ENCODE assay signal across 9 cellular contexts in genomic region chr6:129501401-129502051, GRCh38.
DNase-seq lines count a peak whose midpoint lies in the region; ATAC-seq and TF ChIP-seq lines count a peak whose summit lies in the region.
"Had no signal": no experiment of that assay in that cellular context is flagged by ENCODE, and none has a peak within 500 bp of the region (broad histone marks: within the 10 kb centered on the region; RNA-seq: fewer than 3 reads in every experiment).

No MANE protein-coding gene starts in this region.

- ATAC-seq in activated T-cell treated with anti-CD3 and anti-CD28 coated beads, Interleukin-2, amount 50 U/mL, for 72 hours (replicated peaks in 1 of 2), result peak; percentile 27 to 28
- ATAC-seq in left cardiac atrium (peak; percentile 58 to 91), gastrocnemius medialis (peak; percentile 86 to 90), GM21717 (IDR thresholded peaks at IDR 0.05; ENCODE audit: unreplicated experiment) (no peak), GM19463 (IDR thresholded peaks at IDR 0.05; ENCODE audit: unreplicated experiment) (no peak)

- in situ Hi-C loops in KBM-7 (cut with MboI; ENCODE audit: low pct_unique_long_range_greater_than_20kb, low sequenced_read_pairs), result no loop called here
- in situ Hi-C loops in gastrocnemius medialis (cut with MboI; ENCODE audit: low sequenced_read_pairs in 4 of 4), result loop anchor here in 3 of 4 donors (5.0 to 10.0 kb wide), 3 partner anchors 66 to 73 kb away; no protein-coding TSS in a partner anchor

- H3K27ac Mint-ChIP-seq in activated T-cell treated with anti-CD3 and anti-CD28 coated beads, Interleukin-2, amount 50 U/mL, for 72 hours, result no peak overlapping the region

- H3K27me3 ChIP-seq in gastrocnemius medialis, result no peaks in the 10 kb centered on the region
- H3K27me3 ChIP-seq: Peyer's patch had no signal

- no peaks in the 10 kb centered on the region for H3K9me3 Mint-ChIP-seq in activated T-cell treated with anti-CD3 and anti-CD28 coated beads, Interleukin-2, amount 50 U/mL, for 72 hours

- peaks cover 41 to 54% of the 10 kb centered on the region in 2 donors for H3K4me1 ChIP-seq in gastrocnemius medialis
- H3K4me1 ChIP-seq: Peyer's patch had no signal

- H3K9me3 ChIP-seq in gastrocnemius medialis, result no peaks in the 10 kb centered on the region
- H3K9me3 ChIP-seq: Peyer's patch had no signal

- peak; percentile 66 for DNase-seq in DMS 273 (lab: John Stamatoyannopoulos, UW; ENCODE audit: unreplicated experiment)
- DNase-seq in KBM-7, result peak; percentile 45
- no peak for DNase-seq in activated T-cell treated with anti-CD3 and anti-CD28 coated beads, Interleukin-2, amount 50 U/mL, for 72 hours
- peak; percentile 48 for DNase-seq in left cardiac atrium
- DNase-seq in gastrocnemius medialis, result peak; percentile 62 to 71
- no peak for DNase-seq in NCI-H1436 treated with DMSO at 0.1 percent for 48 hours (lab: John Stamatoyannopoulos, UW)

- H3K27ac ChIP-seq in gastrocnemius medialis, result peak overlapping the region; percentile 70 to 86 (median 74)
- H3K27ac ChIP-seq: Peyer's patch had no signal

- H3K36me3 Mint-ChIP-seq in activated T-cell treated with anti-CD3 and anti-CD28 coated beads, Interleukin-2, amount 50 U/mL, for 72 hours (ENCODE audit: insufficient read depth in 2 of 2), result no peaks in the 10 kb centered on the region

- no peak for TF ChIP-seq POLR2A in gastrocnemius medialis (IDR thresholded peaks at IDR 0.05)

- peak overlapping the region in 1 of 4 donors; percentile 11 for H3K4me3 ChIP-seq in gastrocnemius medialis
- H3K4me3 ChIP-seq: Peyer's patch had no signal

- peaks cover 52% of the 10 kb centered on the region for H3K4me1 Mint-ChIP-seq in activated T-cell treated with anti-CD3 and anti-CD28 coated beads, Interleukin-2, amount 50 U/mL, for 72 hours (ENCODE audit: low read depth)

- H3K36me3 ChIP-seq in gastrocnemius medialis, result no peaks in the 10 kb centered on the region
- H3K36me3 ChIP-seq: Peyer's patch had no signal

- H3K4me3 Mint-ChIP-seq in activated T-cell treated with anti-CD3 and anti-CD28 coated beads, Interleukin-2, amount 50 U/mL, for 72 hours, result no peak overlapping the region

- no peaks in the 10 kb centered on the region for H3K27me3 Mint-ChIP-seq in activated T-cell treated with anti-CD3 and anti-CD28 coated beads, Interleukin-2, amount 50 U/mL, for 72 hours (ENCODE audit: low read depth)

- intact Hi-C loops in left cardiac atrium (cut with DNase I) (loop anchor here (5.0 to 10.0 kb wide), 2 partner anchors 66 to 73 kb away; no protein-coding TSS in a partner anchor), gastrocnemius medialis (cut with DNase I; ENCODE audit: low total_unique reads) (loop anchor here (2.0 kb wide), 1 partner anchor 13 kb away; no protein-coding TSS in a partner anchor)

- no peak for TF ChIP-seq CTCF in gastrocnemius medialis (IDR thresholded peaks at IDR 0.05 in 4 of 5, conservative IDR thresholded peaks at IDR 0.05 in 1 of 5)

Comparison
In these comparisons a context has a peak if more than half of its experiments do, and no peak if none do; other contexts are left out.
1. DNase-seq: peak in DMS 273 (single experiment), KBM-7 (single experiment), left cardiac atrium (single experiment) and gastrocnemius medialis (2 of 2); none in activated T-cell treated with anti-CD3 and anti-CD28 coated beads, Interleukin-2, amount 50 U/mL, for 72 hours (0 of 2) and NCI-H1436 treated with DMSO at 0.1 percent for 48 hours (single experiment).
2. ATAC-seq: peak in activated T-cell treated with anti-CD3 and anti-CD28 coated beads, Interleukin-2, amount 50 U/mL, for 72 hours (2 of 2), left cardiac atrium (2 of 2) and gastrocnemius medialis (2 of 2); none in GM21717 (single experiment) and GM19463 (single experiment).